ENCODE assay signal across 1 cellular context in genomic region chrX:153970398-153971123, GRCh38.
TF ChIP-seq lines count a peak whose summit lies in the region.

No MANE protein-coding gene starts in this region.

TF ChIP-seq in K562, 482 proteins besides CTCF, POLR2A, EP300 and RAD21 (continues in another document):
- TF ChIP-seq ZNF184 (CRISPR knock-in tag; IDR thresholded peaks at IDR 0.05) (no peak), FOXJ3 (CRISPR knock-in tag; IDR thresholded peaks at IDR 0.05) (no peak), CREB3 (tag; conservative IDR thresholded peaks at IDR 0.05; ENCODE audit: low read depth) (0 out of 2 replicates have a peak, but pooled peaks have one; percentile 43), ELF4 (CRISPR knock-in tag; IDR thresholded peaks at IDR 0.05) (no peak), MAX (CRISPR knock-in tag; IDR thresholded peaks at IDR 0.05) (peak; percentile 70), SUPT5H (IDR thresholded peaks at IDR 0.05) (peak; percentile 67), ZSCAN32 (CRISPR knock-in tag; IDR thresholded peaks at IDR 0.05) (no peak), OTX1 (CRISPR knock-in tag; IDR thresholded peaks at IDR 0.05) (no peak), SMARCA5 (IDR thresholded peaks at IDR 0.05) (no peak), MYC (IDR thresholded peaks at IDR 0.05; ENCODE audit: low read depth, low read length) (peak; percentile 67; the same call in 1 of the 2 replicates), MYC (CRISPR knock-in tag; IDR thresholded peaks at IDR 0.05; ENCODE audit: borderline replicate concordance, low read depth) (peak; percentile 9; the same call in 1 of the 2 replicates), E2F1 (CRISPR knock-in tag; IDR thresholded peaks at IDR 0.05) (no peak), CREBBP (IDR thresholded peaks at IDR 0.05; ENCODE audit: low read depth, low read length) (no peak), ATF2 (CRISPR knock-in tag; IDR thresholded peaks at IDR 0.05) (no peak), ZNF766 (CRISPR knock-in tag; conservative IDR thresholded peaks at IDR 0.05) (peak; percentile 31; the same call in 1 of the 2 replicates), TAF1 (IDR thresholded peaks at IDR 0.05; ENCODE audit: control insufficient read depth, extremely low read depth, insufficient read depth, low read length, severe bottlenecking) (peak; percentile 41), KHSRP (IDR thresholded peaks at IDR 0.05) (no peak), ADNP (tag; IDR thresholded peaks at IDR 0.05) (no peak), ZNF655 (CRISPR knock-in tag; IDR thresholded peaks at IDR 0.05) (no peak), ZFP91 (CRISPR knock-in tag; IDR thresholded peaks at IDR 0.05) (no peak), ELK1 (CRISPR knock-in tag; IDR thresholded peaks at IDR 0.05) (no peak), SIRT6 (IDR thresholded peaks at IDR 0.05; ENCODE audit: low read depth, low read length) (no peak), HINFP (tag; conservative IDR thresholded peaks at IDR 0.05; ENCODE audit: low read depth) (no peak), ZNF263 (CRISPR knock-in tag; IDR thresholded peaks at IDR 0.05; ENCODE audit: borderline replicate concordance) (peak; percentile 75; the same call in 1 of the 2 replicates), TFAP4 (CRISPR knock-in tag; IDR thresholded peaks at IDR 0.05; ENCODE audit: borderline replicate concordance) (peak; percentile 42; the same call in 1 of the 2 replicates), BCOR (IDR thresholded peaks at IDR 0.05) (no peak), ZEB2 (IDR thresholded peaks at IDR 0.05) (no peak), HIVEP1 (CRISPR knock-in tag; IDR thresholded peaks at IDR 0.05) (0 out of 2 replicates have a peak, but pooled peaks have one; percentile 60), CXXC5 (CRISPR knock-in tag; IDR thresholded peaks at IDR 0.05) (0 out of 2 replicates have a peak, but pooled peaks have one; percentile 32), GABPB2 (CRISPR knock-in tag; conservative IDR thresholded peaks at IDR 0.05) (no peak), PCBP1 (IDR thresholded peaks at IDR 0.05; ENCODE audit: low read depth, low read length, poor library complexity, severe bottlenecking) (peak; percentile 72), POLR2AphosphoS5 (IDR thresholded peaks at IDR 0.05; ENCODE audit: control insufficient read depth, insufficient read depth, low read depth, low read length) (peak; percentile 28; the same call in 1 of the 2 replicates), ERF (CRISPR knock-in tag; IDR thresholded peaks at IDR 0.05) (no peak), TCF7 (IDR thresholded peaks at IDR 0.05; ENCODE audit: borderline replicate concordance) (no peak), PHF20 (IDR thresholded peaks at IDR 0.05; ENCODE audit: partially characterized antibody) (no peak), SIN3A (IDR thresholded peaks at IDR 0.05; ENCODE audit: borderline replicate concordance in 2 of 2, control insufficient read depth in 1 of 2, low read depth in 2 of 2, low read length in 2 of 2) (peak in 1 of 2 experiments; percentile 44; a peak in 1 of 4 replicates), ZNF518B (CRISPR knock-in tag; IDR thresholded peaks at IDR 0.05) (no peak), GABPB1 (CRISPR knock-in tag; IDR thresholded peaks at IDR 0.05) (no peak), ELF2 (CRISPR knock-in tag; IDR thresholded peaks at IDR 0.05) (0 out of 2 replicates have a peak, but pooled peaks have one; percentile 18), THRB (CRISPR knock-in tag; conservative IDR thresholded peaks at IDR 0.05) (no peak), ZNF23 (CRISPR knock-in tag; IDR thresholded peaks at IDR 0.05) (no peak), RBFOX2 (IDR thresholded peaks at IDR 0.05; ENCODE audit: low read depth, low read length) (peak; percentile 26), SRSF9 (IDR thresholded peaks at IDR 0.05; ENCODE audit: borderline replicate concordance, low read depth, low read length) (no peak)
